Comparison of ENCODE assay signal across 12 cellular contexts in genomic region chrX:133980406-133980805, GRCh38. TPM values are rescaled to one million over a fixed set of nuclear protein-coding genes. Genes with fewer than 3 reads are reported as not detected.
"Had no signal": no experiment of that assay in that cellular context is flagged by ENCODE, and none has a peak within 500 bp of the region (broad histone marks: within the 10 kb centered on the region; RNA-seq: fewer than 3 reads in every experiment).

No MANE protein-coding gene starts in this region.

- H3K9me3 Mint-ChIP-seq: activated naive CD4-positive, alpha-beta T cell treated with anti-CD3 and anti-CD28 coated beads for 36 hours; activated naive CD8-positive, alpha-beta T cell treated with anti-CD3 and anti-CD28 coated beads, Interleukin-2, amount 50 U/mL, for 24 hours; activated T-helper 17 cell treated with anti-CD3 and anti-CD28 coated beads, Interleukin-2, amount 50 U/mL, for 72 hours; stimulated activated naive B cell treated with anti-CD40 and anti-IgM and Interleukin-4, amounts not matched to agents 10 μg/mL and 1 μg/mL and 100 μg/mL, for 72 hours; T-cell had no signal

- H3K36me3 Mint-ChIP-seq: naive B cell; stimulated activated naive B cell treated with anti-CD40 and anti-IgM and Interleukin-4, amounts not matched to agents 10 μg/mL and 1 μg/mL and 100 μg/mL, for 72 hours; T-cell had no signal

- H3K27ac Mint-ChIP-seq: activated naive CD4-positive, alpha-beta T cell treated with anti-CD3 and anti-CD28 coated beads for 36 hours; activated naive CD8-positive, alpha-beta T cell treated with anti-CD3 and anti-CD28 coated beads, Interleukin-2, amount 50 U/mL, for 24 hours; activated T-helper 17 cell treated with anti-CD3 and anti-CD28 coated beads, Interleukin-2, amount 50 U/mL, for 72 hours; naive B cell; stimulated activated naive B cell treated with anti-CD40 and anti-IgM and Interleukin-4, amounts not matched to agents 10 μg/mL and 1 μg/mL and 100 μg/mL, for 72 hours; T-cell had no signal

- H3K4me3 Mint-ChIP-seq: activated naive CD4-positive, alpha-beta T cell treated with anti-CD3 and anti-CD28 coated beads for 36 hours; activated naive CD8-positive, alpha-beta T cell treated with anti-CD3 and anti-CD28 coated beads, Interleukin-2, amount 50 U/mL, for 24 hours; activated T-helper 17 cell treated with anti-CD3 and anti-CD28 coated beads, Interleukin-2, amount 50 U/mL, for 72 hours; naive B cell; stimulated activated naive B cell treated with anti-CD40 and anti-IgM and Interleukin-4, amounts not matched to agents 10 μg/mL and 1 μg/mL and 100 μg/mL, for 72 hours; T-cell had no signal

- H3K4me1 Mint-ChIP-seq: activated naive CD8-positive, alpha-beta T cell treated with anti-CD3 and anti-CD28 coated beads, Interleukin-2, amount 50 U/mL, for 24 hours; activated T-helper 17 cell treated with anti-CD3 and anti-CD28 coated beads, Interleukin-2, amount 50 U/mL, for 72 hours; stimulated activated naive B cell treated with anti-CD40 and anti-IgM and Interleukin-4, amounts not matched to agents 10 μg/mL and 1 μg/mL and 100 μg/mL, for 72 hours had no signal

- DNase-seq: activated naive CD4-positive, alpha-beta T cell treated with anti-CD3 and anti-CD28 coated beads for 36 hours; activated naive CD8-positive, alpha-beta T cell treated with anti-CD3 and anti-CD28 coated beads, Interleukin-2, amount 50 U/mL, for 24 hours; activated T-cell treated with anti-CD3 and anti-CD28 coated beads for 4 hours; gastrocnemius medialis; naive B cell; stimulated activated CD4-positive, alpha-beta T cell treated with anti-CD3 and anti-CD28 coated beads, Interleukin-15, amount 100 ng/mL, for 24 hours; stimulated activated CD4-positive, alpha-beta T cell treated with anti-CD3 and anti-CD28 coated beads, Interleukin-4, amount 100 ng/mL, for 1 hour; stimulated activated naive B cell treated with anti-CD40 and anti-IgM and Interleukin-4, amounts not matched to agents 10 μg/mL and 1 μg/mL and 100 μg/mL, for 72 hours; T-cell; T-helper 9 cell had no signal

RNA-seq across cellular contexts. Expression of gene GPC3, which starts 5.0 kb away (rescaled TPM):
- total RNA-seq: lung microvascular endothelial cell had no signal
